Comparison of ENCODE assay signal across 8 cellular contexts in genomic region chr14:73714656-73715081, GRCh38. TPM values are rescaled to one million over a fixed set of nuclear protein-coding genes. Genes with fewer than 3 reads are reported as not detected.
A peak's percentile ranks its signal among the peaks of the same experiment; 100 is the strongest.
DNase-seq lines count a peak whose midpoint lies in the region; ATAC-seq and TF ChIP-seq lines count a peak whose summit lies in the region.

No MANE protein-coding gene starts in this region.

- no peaks in the 10 kb centered on the region for H3K9me3 Mint-ChIP-seq in natural killer cell treated with Interleukin-12 subunit alpha and Interleukin-12 subunit beta and Interleukin-15 and Interleukin-18, amount 100 ng/mL, for 72 hours

- no peak for TF ChIP-seq CTCF in GM13976 (IDR thresholded peaks at IDR 0.05; ENCODE audit: borderline replicate concordance, control extremely low read depth, extremely low read depth, insufficient read depth, missing control alignments)

- peaks cover 5% of the 10 kb centered on the region for H3K36me3 Mint-ChIP-seq in natural killer cell treated with Interleukin-12 subunit alpha and Interleukin-12 subunit beta and Interleukin-15 and Interleukin-18, amount 100 ng/mL, for 72 hours

- in situ Hi-C loops in ACHN (cut with HindIII; ENCODE audit: low pct_ligation_motif_present, low pct_unique_long_range_greater_than_20kb, low sequenced_read_pairs) (no loop called here), GM13976 (cut with MboI; ENCODE audit: low sequenced_read_pairs, unreplicated experiment) (no loop called here)

- peak overlapping the region in 1 of 2 donors; percentile 92 for H3K27ac Mint-ChIP-seq in natural killer cell treated with Interleukin-12 subunit alpha and Interleukin-12 subunit beta and Interleukin-15 and Interleukin-18, amount 100 ng/mL, for 72 hours

- DNase-seq in ACHN: peak; percentile 22
- peak; percentile 54 to 77 for DNase-seq in NCI-H526 (lab: John Stamatoyannopoulos, UW)
- no peak for DNase-seq in natural killer cell treated with Interleukin-12 subunit alpha and Interleukin-12 subunit beta and Interleukin-15 and Interleukin-18, amount 100 ng/mL, for 72 hours (ENCODE audit: low spot score)
- DNase-seq in GM13976 (ENCODE audit: low spot score): no peak
- DNase-seq in cerebellum (ENCODE audit: low spot score): no peak

- ATAC-seq in GM18520 (IDR thresholded peaks at IDR 0.05; ENCODE audit: unreplicated experiment): peak; percentile 5
- no peak for ATAC-seq in natural killer cell treated with Interleukin-12 subunit alpha and Interleukin-12 subunit beta and Interleukin-15 and Interleukin-18, amount 100 ng/mL, for 72 hours
- no peak for ATAC-seq in GM21381 (IDR thresholded peaks at IDR 0.05; ENCODE audit: unreplicated experiment)

- no peaks in the 10 kb centered on the region for H3K27me3 Mint-ChIP-seq in natural killer cell treated with Interleukin-12 subunit alpha and Interleukin-12 subunit beta and Interleukin-15 and Interleukin-18, amount 100 ng/mL, for 72 hours

- H3K27ac ChIP-seq in cingulate gyrus (ENCODE audit: low read depth, low read length): peak overlapping the region; percentile 88

- H3K4me3 Mint-ChIP-seq in natural killer cell treated with Interleukin-12 subunit alpha and Interleukin-12 subunit beta and Interleukin-15 and Interleukin-18, amount 100 ng/mL, for 72 hours: peak overlapping the region; percentile 100

- H3K4me1 Mint-ChIP-seq in natural killer cell treated with Interleukin-12 subunit alpha and Interleukin-12 subunit beta and Interleukin-15 and Interleukin-18, amount 100 ng/mL, for 72 hours (ENCODE audit: low read depth in 2 of 2): peaks cover 24 to 31% of the 10 kb centered on the region in 2 donors

RNA-seq across cellular contexts. Expression of gene PNMA1, which starts 0.5 kb away (rescaled TPM):
- total RNA-seq in natural killer cell treated with Interleukin-12 subunit alpha and Interleukin-12 subunit beta and Interleukin-15 and Interleukin-18, amount 100 ng/mL, for 72 hours: 10 to 100 TPM; 18.9 to 32.2 TPM
- total RNA-seq in cerebellum: 69.8 TPM

Comparison
In these comparisons a context has a peak if more than half of its experiments do, and no peak if none do; other contexts are left out.
1. DNase-seq: peak in ACHN (single experiment) and NCI-H526 (2 of 2); none in natural killer cell treated with Interleukin-12 subunit alpha and Interleukin-12 subunit beta and Interleukin-15 and Interleukin-18, amount 100 ng/mL, for 72 hours (single experiment), GM13976 (single experiment) and cerebellum (single experiment).